Comparison of ENCODE assay signal across 15 cellular contexts in genomic region chr4:11111876-11112275, GRCh38.
A peak's percentile ranks its signal among the peaks of the same experiment; 100 is the strongest.
DNase-seq lines count a peak whose midpoint lies in the region; TF ChIP-seq lines count a peak whose summit lies in the region.
"Had no signal": no experiment of that assay in that cellular context is flagged by ENCODE, and none has a peak within 500 bp of the region (broad histone marks: within the 10 kb centered on the region; RNA-seq: fewer than 3 reads in every experiment).

No MANE protein-coding gene starts in this region.

- peak; percentile 14 for DNase-seq in NCI-H1694 treated with DMSO at 0.1 percent for 48 hours (lab: John Stamatoyannopoulos, UW)
- peak; percentile 60 for DNase-seq in cerebellum (ENCODE audit: low spot score)
- no peak for DNase-seq in A673 (ENCODE audit: low spot score)
- no peak for DNase-seq in NCI-H446 (lab: John Stamatoyannopoulos, UW)
- DNase-seq in mammary epithelial cell = no peak
- DNase-seq: Calu3; CD4-positive, alpha-beta T cell; DMS153; DMS79 treated with DMSO at 0.1 percent for 48 hours; GF-D8; GOT3; H9 had no signal

- H3K36me3 ChIP-seq in BLaER1 (no peaks in the 10 kb centered on the region), A673 (ENCODE audit: insufficient read depth, low read length, poor library complexity, severe bottlenecking) (no peaks in the 10 kb centered on the region), mammary epithelial cell (ENCODE audit: insufficient read depth, low read length) (no peaks in the 10 kb centered on the region)

- BruUV-seq in A673 (replicated peaks; lab: Mats Ljungman, UMichigan) (no TSS peak), mammary epithelial cell (replicated peaks; lab: Mats Ljungman, UMichigan) (no TSS peak)

- no peak overlapping the region for H3K9ac ChIP-seq in BLaER1
- no peak overlapping the region for H3K9ac ChIP-seq in mammary epithelial cell (ENCODE audit: insufficient read depth, low read length)

- in situ Hi-C loops in mammary epithelial cell (cut with MboI; ENCODE audit: low sequenced_read_pairs in 2 of 2) = no loop called here

- no peak overlapping the region; the same call in 1 of the 2 replicates for H3K4me3 ChIP-seq in BLaER1
- H3K4me3 ChIP-seq in A673 (ENCODE audit: low read depth, low read length, poor library complexity, severe bottlenecking) = no peak overlapping the region
- no peak overlapping the region for H3K4me3 ChIP-seq in mammary epithelial cell (replicated peaks in 1 of 3; ENCODE audit: insufficient read depth in 1 of 3, low read depth in 2 of 3, low read length in 3 of 3)
- H3K4me3 ChIP-seq: A549 had no signal

- WGBS in mammary epithelial cell (ENCODE audit: low coverage, missing lambda C conversion rate) = 67% methylated on average over 2 of the region's 2 CpGs

- H3K4me1 ChIP-seq in BLaER1 (peaks cover 23% of the 10 kb centered on the region), A673 (ENCODE audit: insufficient read depth, low read length, poor library complexity, severe bottlenecking) (no peaks in the 10 kb centered on the region), mammary epithelial cell (ENCODE audit: insufficient read depth, low read length) (no peaks in the 10 kb centered on the region)
- H3K4me1 ChIP-seq: A549 had no signal

- H4K20me1 ChIP-seq in BLaER1 (no peaks in the 10 kb centered on the region), mammary epithelial cell (ENCODE audit: insufficient read depth, low read length) (no peaks in the 10 kb centered on the region)

- peaks cover 19% of the 10 kb centered on the region for H3K9me3 ChIP-seq in BLaER1
- H3K9me3 ChIP-seq in A673 (ENCODE audit: low read depth, low read length, poor library complexity, severe bottlenecking) = peaks cover 43% of the 10 kb centered on the region
- no peaks in the 10 kb centered on the region for H3K9me3 ChIP-seq in mammary epithelial cell (replicated peaks; ENCODE audit: insufficient read depth, low read length)
- H3K9me3 ChIP-seq: A549 had no signal

- no peaks in the 10 kb centered on the region for H3K27me3 ChIP-seq in BLaER1
- H3K27me3 ChIP-seq in A673 (replicated peaks; ENCODE audit: insufficient read depth, low read depth, low read length, poor library complexity) = no peaks in the 10 kb centered on the region
- H3K27me3 ChIP-seq in mammary epithelial cell (ENCODE audit: insufficient read depth, low read length) = no peaks in the 10 kb centered on the region

- peak overlapping the region; percentile 29 for H3K4me2 ChIP-seq in BLaER1
- no peak overlapping the region for H3K4me2 ChIP-seq in mammary epithelial cell (ENCODE audit: insufficient read depth, low read depth, low read length)
- H3K4me2 ChIP-seq: A549 had no signal

- CTCF ChIA-PET in A673 (lab: Charles Lee) = no interaction called here
- CTCF ChIA-PET in mammary epithelial cell (lab: Charles Lee; ENCODE audit: low non-redundant PET) = no interaction called here

- dilution Hi-C loops in mammary epithelial cell (cut with HindIII; ENCODE audit: low sequenced_read_pairs) = no loop called here

- no peak overlapping the region for H2AFZ ChIP-seq in mammary epithelial cell (ENCODE audit: low read depth, low read length)

- POLR2A ChIA-PET in A673 (lab: Charles Lee; ENCODE audit: low non-redundant PET) = no interaction called here

- H3K79me2 ChIP-seq in mammary epithelial cell (ENCODE audit: insufficient read depth, low read length) = no peaks in the 10 kb centered on the region

- TF ChIP-seq CTCF in 22Rv1 (IDR thresholded peaks at IDR 0.05) = no peak
- no peak for TF ChIP-seq CTCF in A673 (conservative IDR thresholded peaks at IDR 0.05; ENCODE audit: low read depth, low read length)
- TF ChIP-seq CTCF in mammary epithelial cell (conservative IDR thresholded peaks at IDR 0.05 in 1 of 2, IDR thresholded peaks at IDR 0.05 in 1 of 2; ENCODE audit: extremely low read depth in 1 of 2, insufficient read depth in 1 of 2, low read depth in 1 of 2, low read length in 2 of 2) = no peak

- H3K27ac ChIP-seq in 22Rv1 (peak overlapping the region; percentile 17; the same call in 1 of the 2 replicates), BLaER1 (peak overlapping the region; percentile 25; the same call in 1 of the 2 replicates), A673 (ENCODE audit: low read depth, low read length, poor library complexity, severe bottlenecking) (no peak overlapping the region), mammary epithelial cell (ENCODE audit: insufficient read depth, low read depth, low read length) (no peak overlapping the region)
- H3K27ac ChIP-seq: A549 had no signal

- intact Hi-C loops in A673 (cut with micrococcal nuclease; ENCODE audit: unreplicated experiment) (no loop called here), mammary epithelial cell (cut with micrococcal nuclease) (no loop called here)

Comparison
In these comparisons a context has a peak if more than half of its experiments do, and no peak if none do; other contexts are left out.
1. H3K27ac ChIP-seq: peak in 22Rv1 (single experiment) and BLaER1 (single experiment); none in A673 (single experiment) and mammary epithelial cell (single experiment).
2. DNase-seq: peak in NCI-H1694 treated with DMSO at 0.1 percent for 48 hours (single experiment) and cerebellum (single experiment); none in A673 (single experiment), NCI-H446 (0 of 2) and mammary epithelial cell (single experiment).